14 cellular contexts compared by ENCODE assay signal in the genomic region with DNA sequence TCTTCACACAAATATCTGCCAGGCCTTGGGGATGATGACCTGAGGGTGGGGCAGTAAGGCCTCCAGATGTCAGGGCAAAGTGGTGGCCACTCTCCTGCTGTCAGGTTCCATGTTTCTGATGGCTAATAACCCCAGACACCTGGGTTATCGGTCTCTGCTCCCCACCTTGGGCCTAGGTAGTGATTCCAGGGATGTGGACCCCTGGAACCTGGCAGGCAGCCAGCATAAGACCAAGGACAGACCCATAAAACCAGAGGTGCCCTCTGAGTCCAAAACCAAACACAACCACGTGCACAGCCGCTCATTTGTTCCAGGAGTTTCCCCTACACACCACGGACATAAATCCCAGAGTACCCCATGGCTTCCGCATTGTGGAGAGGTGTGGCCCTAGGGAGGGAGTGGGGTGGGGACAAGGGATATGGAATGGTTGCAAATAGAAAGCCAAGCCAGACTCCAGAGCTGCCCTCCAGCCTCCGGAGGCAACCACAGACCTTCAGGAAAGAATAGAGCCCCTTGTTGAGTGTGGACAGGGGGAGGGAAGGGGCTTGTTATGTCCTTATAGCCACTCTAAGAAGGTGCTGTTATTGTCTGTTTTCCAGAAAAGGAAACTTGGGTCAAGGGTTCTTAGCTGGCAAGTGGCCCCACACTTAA. TPM values are rescaled to one million over a fixed set of nuclear protein-coding genes. Genes with fewer than 3 reads are reported as not detected.
DNase-seq lines count a peak whose midpoint lies in the region; ATAC-seq and TF ChIP-seq lines count a peak whose summit lies in the region.
"Had no signal": no experiment of that assay in that cellular context is flagged by ENCODE, and none has a peak within 500 bp of the region (broad histone marks: within the 10 kb centered on the region; RNA-seq: fewer than 3 reads in every experiment).

No MANE protein-coding gene starts in this region.

- peaks cover 1% of the 10 kb centered on the region for H3K79me1 ChIP-seq in trophoblast cell (ENCODE audit: low read length)

- POLR2A ChIA-PET in WTC11 (lab: Charles Lee): no interaction called here

- no peaks in the 10 kb centered on the region for H3K27me3 Mint-ChIP-seq in T-helper 17 cell
- H3K27me3 Mint-ChIP-seq in WTC11 (ENCODE audit: low read depth): peaks cover 40% of the 10 kb centered on the region
- H3K27me3 Mint-ChIP-seq in immature natural killer cell (ENCODE audit: low read depth in 3 of 3): peaks cover 0 to 5% (median 2%) of the 10 kb centered on the region in 3 donors

- H2BK12ac ChIP-seq in trophoblast cell (ENCODE audit: low read length): peak overlapping the region; percentile 10

- H3K36me3 Mint-ChIP-seq in T-helper 17 cell (ENCODE audit: low read depth): no peaks in the 10 kb centered on the region
- H3K36me3 Mint-ChIP-seq in WTC11: no peaks in the 10 kb centered on the region
- H3K36me3 Mint-ChIP-seq in immature natural killer cell: no peaks in the 10 kb centered on the region

- CTCF ChIA-PET in WTC11 (lab: Charles Lee): interaction anchor here (0.9 kb wide), 1 partner anchor 43 kb away, joined by 5 read pairs; no protein-coding TSS in a partner anchor

- H3K9me3 ChIP-seq in T-helper 17 cell (ENCODE audit: control insufficient read depth, low read length, poor library complexity, severe bottlenecking) (no peaks in the 10 kb centered on the region), trophoblast cell (ENCODE audit: insufficient read depth, low read depth, low read length) (no peaks in the 10 kb centered on the region)

- H2AFZ ChIP-seq in trophoblast cell (ENCODE audit: insufficient read depth, low read length, poor library complexity): no peak overlapping the region

- no peak overlapping the region for H2BK120ac ChIP-seq in trophoblast cell (ENCODE audit: insufficient read depth, low read length, poor library complexity)

- H2BK5ac ChIP-seq in trophoblast cell (ENCODE audit: low read depth, low read length, poor library complexity): no peak overlapping the region

- H4K12ac ChIP-seq in trophoblast cell (ENCODE audit: low read depth, low read length): no peak overlapping the region

- no peak overlapping the region for H4K8ac ChIP-seq in trophoblast cell (ENCODE audit: low read depth, low read length)

- no peak overlapping the region for H3K14ac ChIP-seq in trophoblast cell (ENCODE audit: low read length)

- no peak overlapping the region for H4K91ac ChIP-seq in trophoblast cell (ENCODE audit: low read depth, low read length)

- no peak overlapping the region for H3K9ac ChIP-seq in trophoblast cell (ENCODE audit: low read length)

- DNase-seq in COLO829 (ENCODE audit: low spot score) (peak; percentile 51), T-helper 17 cell (no peak), islet precursor cell (peak; percentile 53), trophoblast cell (no peak), NCI-H82 (lab: John Stamatoyannopoulos, UW) (no peak), WTC11 (ENCODE audit: low spot score) (no peak), immature natural killer cell (no peak)
- DNase-seq: KBM-7, NCI-H1105, PC-3, SIG-M5 had no signal

- H3K9me3 Mint-ChIP-seq in WTC11 (no peaks in the 10 kb centered on the region), immature natural killer cell (no peaks in the 10 kb centered on the region)

- no CpG with 5 or more reads among the region's 6 CpGs for WGBS in trophoblast cell (ENCODE audit: extremely low coverage, insufficient coverage, insufficient read length)

- ATAC-seq in T-helper 17 cell (no peak), WTC11 (no peak)
- ATAC-seq: HCT116, PC-3 had no signal

- no peak overlapping the region for H3K23ac ChIP-seq in trophoblast cell (ENCODE audit: low read length)

- no peak overlapping the region for H3K4me2 ChIP-seq in trophoblast cell (ENCODE audit: low read length)

- H3K4me3 Mint-ChIP-seq in T-helper 17 cell (no peak overlapping the region), WTC11 (no peak overlapping the region), immature natural killer cell (no peak overlapping the region)
- H3K4me3 Mint-ChIP-seq: CD14-positive monocyte had no signal

- peaks cover 15 to 33% of the 10 kb centered on the region in 2 experiments for H3K4me1 ChIP-seq in trophoblast cell (ENCODE audit: control insufficient read depth in 1 of 2, insufficient read depth in 2 of 2, low read length in 2 of 2)

- H3K4me1 Mint-ChIP-seq in T-helper 17 cell: peaks cover 4% of the 10 kb centered on the region
- peaks cover 40% of the 10 kb centered on the region for H3K4me1 Mint-ChIP-seq in WTC11
- peaks cover 0 to 3% of the 10 kb centered on the region in 2 donors for H3K4me1 Mint-ChIP-seq in immature natural killer cell

- H3K36me3 ChIP-seq in trophoblast cell (ENCODE audit: control insufficient read depth in 1 of 2, insufficient read depth in 2 of 2, low read length in 2 of 2): no peaks in the 10 kb centered on the region

- H2AK5ac ChIP-seq in trophoblast cell (ENCODE audit: low read length): no peak overlapping the region

- TF ChIP-seq CTCF in WTC11 (IDR thresholded peaks at IDR 0.05): no peak

- H3K4ac ChIP-seq in trophoblast cell (ENCODE audit: low read depth, low read length): no peak overlapping the region

- H3K79me2 ChIP-seq in trophoblast cell (ENCODE audit: control insufficient read depth, insufficient read depth, low read length, poor library complexity): no peaks in the 10 kb centered on the region

- H3K18ac ChIP-seq in trophoblast cell (ENCODE audit: low read length): no peak overlapping the region

- peak overlapping the region; percentile 72 for H3K27ac Mint-ChIP-seq in T-helper 17 cell
- no peak overlapping the region for H3K27ac Mint-ChIP-seq in WTC11
- no peak overlapping the region for H3K27ac Mint-ChIP-seq in immature natural killer cell
- H3K27ac Mint-ChIP-seq: CD14-positive monocyte had no signal

- no peak overlapping the region for H3K4me3 ChIP-seq in trophoblast cell (ENCODE audit: low read depth, low read length)

- peaks cover 13% of the 10 kb centered on the region for H3K27me3 ChIP-seq in trophoblast cell (ENCODE audit: insufficient read depth, low read length)

- no peak overlapping the region for H3K27ac ChIP-seq in trophoblast cell (ENCODE audit: low read depth, low read length)
- H3K27ac ChIP-seq: RWPE1 had no signal

TF ChIP-seq in WTC11, 78 proteins besides CTCF, POLR2A, EP300 and RAD21 (continues in another document):
- TF ChIP-seq, protein P1, sequence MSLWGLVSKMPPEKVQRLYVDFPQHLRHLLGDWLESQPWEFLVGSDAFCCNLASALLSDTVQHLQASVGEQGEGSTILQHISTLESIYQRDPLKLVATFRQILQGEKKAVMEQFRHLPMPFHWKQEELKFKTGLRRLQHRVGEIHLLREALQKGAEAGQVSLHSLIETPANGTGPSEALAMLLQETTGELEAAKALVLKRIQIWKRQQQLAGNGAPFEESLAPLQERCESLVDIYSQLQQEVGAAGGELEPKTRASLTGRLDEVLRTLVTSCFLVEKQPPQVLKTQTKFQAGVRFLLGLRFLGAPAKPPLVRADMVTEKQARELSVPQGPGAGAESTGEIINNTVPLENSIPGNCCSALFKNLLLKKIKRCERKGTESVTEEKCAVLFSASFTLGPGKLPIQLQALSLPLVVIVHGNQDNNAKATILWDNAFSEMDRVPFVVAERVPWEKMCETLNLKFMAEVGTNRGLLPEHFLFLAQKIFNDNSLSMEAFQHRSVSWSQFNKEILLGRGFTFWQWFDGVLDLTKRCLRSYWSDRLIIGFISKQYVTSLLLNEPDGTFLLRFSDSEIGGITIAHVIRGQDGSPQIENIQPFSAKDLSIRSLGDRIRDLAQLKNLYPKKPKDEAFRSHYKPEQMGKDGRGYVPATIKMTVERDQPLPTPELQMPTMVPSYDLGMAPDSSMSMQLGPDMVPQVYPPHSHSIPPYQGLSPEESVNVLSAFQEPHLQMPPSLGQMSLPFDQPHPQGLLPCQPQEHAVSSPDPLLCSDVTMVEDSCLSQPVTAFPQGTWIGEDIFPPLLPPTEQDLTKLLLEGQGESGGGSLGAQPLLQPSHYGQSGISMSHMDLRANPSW (CRISPR knock-in tag; conservative IDR thresholded peaks at IDR 0.05; ENCODE audit: low read depth): no peak
- TF ChIP-seq, protein P2, sequence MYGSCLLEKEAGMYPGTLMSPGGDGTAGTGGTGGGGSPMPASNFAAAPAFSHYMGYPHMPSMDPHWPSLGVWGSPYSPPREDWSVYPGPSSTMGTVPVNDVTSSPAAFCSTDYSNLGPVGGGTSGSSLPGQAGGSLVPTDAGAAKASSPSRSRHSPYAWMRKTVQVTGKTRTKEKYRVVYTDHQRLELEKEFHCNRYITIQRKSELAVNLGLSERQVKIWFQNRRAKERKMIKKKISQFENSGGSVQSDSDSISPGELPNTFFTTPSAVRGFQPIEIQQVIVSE (CRISPR knock-in tag; IDR thresholded peaks at IDR 0.05; ENCODE audit: borderline replicate concordance): no peak
- TF ChIP-seq, protein P3, sequence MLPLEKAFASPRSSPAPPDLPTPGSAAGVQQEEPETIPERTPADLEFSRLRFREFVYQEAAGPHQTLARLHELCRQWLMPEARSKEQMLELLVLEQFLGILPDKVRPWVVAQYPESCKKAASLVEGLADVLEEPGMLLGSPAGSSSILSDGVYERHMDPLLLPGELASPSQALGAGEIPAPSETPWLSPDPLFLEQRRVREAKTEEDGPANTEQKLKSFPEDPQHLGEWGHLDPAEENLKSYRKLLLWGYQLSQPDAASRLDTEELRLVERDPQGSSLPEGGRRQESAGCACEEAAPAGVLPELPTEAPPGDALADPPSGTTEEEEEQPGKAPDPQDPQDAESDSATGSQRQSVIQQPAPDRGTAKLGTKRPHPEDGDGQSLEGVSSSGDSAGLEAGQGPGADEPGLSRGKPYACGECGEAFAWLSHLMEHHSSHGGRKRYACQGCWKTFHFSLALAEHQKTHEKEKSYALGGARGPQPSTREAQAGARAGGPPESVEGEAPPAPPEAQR (CRISPR knock-in tag; IDR thresholded peaks at IDR 0.05): no peak
- TF ChIP-seq RORB (CRISPR knock-in tag; IDR thresholded peaks at IDR 0.05) (no peak), ZNF219 (CRISPR knock-in tag; IDR thresholded peaks at IDR 0.05; ENCODE audit: borderline replicate concordance) (no peak), TEAD1 (CRISPR knock-in tag; IDR thresholded peaks at IDR 0.05) (no peak), NFYB (CRISPR knock-in tag; conservative IDR thresholded peaks at IDR 0.05; ENCODE audit: low read depth) (no peak)

RNA-seq across cellular contexts. Expression of a gene that starts 23.8 kb away (rescaled TPM):
- total RNA-seq in T-helper 17 cell (1 to 10 TPM; 7.8 to 8.8 TPM), WTC11 (2021) (27.7 to 29.3 TPM (median 28.9 TPM) in 3 replicates)
- 16.4 and 16.5 TPM in 2 replicates for polyA plus RNA-seq in trophoblast cell (2013)
- polyA plus RNA-seq in immature natural killer cell: 10 to 100 TPM in 1 of 3 donors, 1 to 10 TPM in 2; 3.9 to 11.0 (median 7.1) TPM

RNA-seq across cellular contexts. Expression of a gene that starts 25.5 kb away (rescaled TPM):
- total RNA-seq in T-helper 17 cell: 1 to 10 TPM; 3.2 to 3.7 TPM
- 0.51 and 0.53 TPM in 2 replicates for polyA plus RNA-seq in trophoblast cell (2013)
- 1.2 to 1.7 TPM (median 1.5 TPM) in 3 replicates for total RNA-seq in WTC11 (2021)
- polyA plus RNA-seq in immature natural killer cell: under 1 TPM in 1 of 3 donors, not detected in 2; 0.35 TPM

RNA-seq across cellular contexts. Expression of a gene that starts 37.3 kb away (rescaled TPM):
- total RNA-seq in T-helper 17 cell (10 to 100 TPM in 1 of 2 donors, 1 to 10 TPM in 1; 9.0 to 10.3 TPM), WTC11 (2021) (6.0 to 9.0 TPM (median 6.4 TPM) in 3 replicates)
- 3.4 TPM in 2 replicates for polyA plus RNA-seq in trophoblast cell (2013)
- polyA plus RNA-seq in immature natural killer cell: 1 to 10 TPM; 2.0 to 3.7 (median 3.4) TPM

Comparison
In these comparisons a context has a peak if more than half of its experiments do, and no peak if none do; other contexts are left out.
1. DNase-seq: peak in COLO829 (single experiment) and islet precursor cell (single experiment); none in T-helper 17 cell (0 of 3), trophoblast cell (0 of 2), NCI-H82 (single experiment), WTC11 (single experiment) and immature natural killer cell (0 of 3).